In genomic region chr11:19871531-19871930, GRCh38 we compare ENCODE assay signal across 19 cellular contexts.
DNase-seq lines count a peak whose midpoint lies in the region; ATAC-seq and TF ChIP-seq lines count a peak whose summit lies in the region.
"Had no signal": no experiment of that assay in that cellular context is flagged by ENCODE, and none has a peak within 500 bp of the region (broad histone marks: within the 10 kb centered on the region; RNA-seq: fewer than 3 reads in every experiment).

No MANE protein-coding gene starts in this region.

- H3K4me3 ChIP-seq in brain microvascular endothelial cell (ENCODE audit: low read depth, low read length) (no peak overlapping the region), spleen (no peak overlapping the region)
- H3K4me3 ChIP-seq: HAP-1 had no signal

- H3K27me3 ChIP-seq in H9 (ENCODE audit: insufficient read depth, low read length) (no peaks in the 10 kb centered on the region), brain microvascular endothelial cell (replicated peaks) (no peaks in the 10 kb centered on the region), spleen (replicated peaks in 1 of 7) (no peaks in the 10 kb centered on the region)
- H3K27me3 ChIP-seq: BE2C had no signal

- H3K27me3 Mint-ChIP-seq in H9 (ENCODE audit: low read depth) (no peaks in the 10 kb centered on the region), mesothelial cell of epicardium (ENCODE audit: low read depth) (no peaks in the 10 kb centered on the region)
- H3K27me3 Mint-ChIP-seq: CD4-positive, CD25-positive, alpha-beta regulatory T cell had no signal

- H3K9me3 ChIP-seq in H9 (ENCODE audit: control insufficient read depth, low read depth, low read length) (no peaks in the 10 kb centered on the region), spleen (no peaks in the 10 kb centered on the region)
- H3K9me3 ChIP-seq: BE2C, HAP-1 had no signal

- H3K36me3 Mint-ChIP-seq in H9 (ENCODE audit: insufficient read depth in 1 of 3, low read depth in 3 of 3) (peaks cover 0 to 13% (median 10%) of the 10 kb centered on the region in 3 experiments; a peak in 5 of 7 replicates), mesothelial cell of epicardium (no peaks in the 10 kb centered on the region)
- H3K36me3 Mint-ChIP-seq: CD4-positive, CD25-positive, alpha-beta regulatory T cell; CD8-positive, alpha-beta memory T cell had no signal

- no peak for TF ChIP-seq CTCF in H9 (conservative IDR thresholded peaks at IDR 0.05)
- no peak for TF ChIP-seq CTCF in mesothelial cell of epicardium (IDR thresholded peaks at IDR 0.05; ENCODE audit: unreplicated experiment)
- TF ChIP-seq CTCF in brain microvascular endothelial cell (IDR thresholded peaks at IDR 0.05; ENCODE audit: low read depth, low read length, missing control alignments), result no peak
- no peak for TF ChIP-seq CTCF in spleen (IDR thresholded peaks at IDR 0.05 in 8 of 11, conservative IDR thresholded peaks at IDR 0.05 in 3 of 11)

- H3K4me2 ChIP-seq in H9 (ENCODE audit: insufficient read depth, insufficient read length, low read length), result no peak overlapping the region

- in situ Hi-C loops in G401 (cut with HindIII; ENCODE audit: low sequenced_read_pairs), result no loop called here
- in situ Hi-C loops in brain microvascular endothelial cell (cut with HindIII; ENCODE audit: low pct_ligation_motif_present, low sequenced_read_pairs), result no loop called here

- H2BK5ac ChIP-seq in H9 (ENCODE audit: insufficient read length, low read length), result no peak overlapping the region

- no peak overlapping the region for H2AK5ac ChIP-seq in H9 (ENCODE audit: insufficient read length, low read length)

- no peak overlapping the region for H3K18ac ChIP-seq in H9 (ENCODE audit: insufficient read length, low read depth, low read length)

- no peak overlapping the region for H3K27ac ChIP-seq in H9 (ENCODE audit: insufficient read length, low read depth, low read length)
- H3K27ac ChIP-seq in brain microvascular endothelial cell, result no peak overlapping the region
- no peak overlapping the region for H3K27ac ChIP-seq in spleen

- no peaks in the 10 kb centered on the region for H4K20me1 ChIP-seq in H9 (ENCODE audit: control insufficient read depth, insufficient read depth, insufficient read length)

- ATAC-seq in HG02970 (IDR thresholded peaks at IDR 0.05; ENCODE audit: low FRiP score, unreplicated experiment) (no peak), GM19452 (IDR thresholded peaks at IDR 0.05; ENCODE audit: unreplicated experiment) (no peak)

- no peak overlapping the region for H2AFZ ChIP-seq in H9 (ENCODE audit: low read length)

- no peak overlapping the region for H3K4me3 Mint-ChIP-seq in H9
- no peak overlapping the region for H3K4me3 Mint-ChIP-seq in mesothelial cell of epicardium
- H3K4me3 Mint-ChIP-seq: CD4-positive, CD25-positive, alpha-beta regulatory T cell; CD8-positive, alpha-beta memory T cell had no signal

- H3K23ac ChIP-seq in H9 (ENCODE audit: insufficient read length, low read depth, low read length), result no peak overlapping the region

- H3K9ac ChIP-seq in H9 (ENCODE audit: extremely low read depth, insufficient read length, low read length), result no peak overlapping the region

- peak; percentile 88 for DNase-seq in G401 (ENCODE audit: low spot score)
- no peak for DNase-seq in H9
- DNase-seq in cerebellar nuclear complex (lab: John Stamatoyannopoulos, UW), result peak; percentile 60 to 69
- no peak for DNase-seq in mesothelial cell of epicardium (ENCODE audit: low spot score in 2 of 2, unreplicated experiment in 2 of 2)
- DNase-seq in brain microvascular endothelial cell, result no peak
- no peak for DNase-seq in spleen
- DNase-seq: ACHN; BE2C; CD4-positive, CD25-positive, alpha-beta regulatory T cell; CD8-positive, alpha-beta memory T cell; COR-L47; DMS 273 treated with DMSO at 0.1 percent for 48 hours; DMS53; DND-41; EL; GOT3 had no signal

- no peak overlapping the region for H2BK20ac ChIP-seq in H9 (ENCODE audit: low read depth, low read length, poor library complexity, severe bottlenecking)

- H2BK120ac ChIP-seq in H9 (ENCODE audit: low read depth, low read length, poor library complexity, severe bottlenecking), result no peak overlapping the region

- H3K4me1 Mint-ChIP-seq in H9 (peaks cover 61 to 68% of the 10 kb centered on the region in 2 experiments), mesothelial cell of epicardium (peaks cover 13% of the 10 kb centered on the region)
- H3K4me1 Mint-ChIP-seq: CD4-positive, CD25-positive, alpha-beta regulatory T cell; CD8-positive, alpha-beta memory T cell had no signal

- no peaks in the 10 kb centered on the region for H3K79me1 ChIP-seq in H9 (ENCODE audit: insufficient read depth, low read depth, low read length, poor library complexity, severe bottlenecking)

- no peak overlapping the region for H3K14ac ChIP-seq in H9 (ENCODE audit: insufficient read depth, low read length)

- no peak overlapping the region for H3K56ac ChIP-seq in H9 (ENCODE audit: insufficient read length, low read depth, low read length)

- no peak overlapping the region for H3T11ph ChIP-seq in H9 (ENCODE audit: low read length)

- no peak overlapping the region for H4K91ac ChIP-seq in H9 (ENCODE audit: insufficient read length, low read depth, low read length)

- H2BK15ac ChIP-seq in H9 (ENCODE audit: low read depth, low read length), result no peak overlapping the region

- H3K36me3 ChIP-seq in brain microvascular endothelial cell (replicated peaks), result no peaks in the 10 kb centered on the region
- H3K36me3 ChIP-seq in spleen, result no peaks in the 10 kb centered on the region
- H3K36me3 ChIP-seq: BE2C, HAP-1 had no signal

- TF ChIP-seq POLR2A in spleen (IDR thresholded peaks at IDR 0.05), result no peak

- H3K23me2 ChIP-seq in H9 (ENCODE audit: insufficient read length, low read depth, low read length, poor library complexity, severe bottlenecking), result no peaks in the 10 kb centered on the region

- H3K9me3 Mint-ChIP-seq in H9 (no peaks in the 10 kb centered on the region; a peak in 1 of 5 replicates), mesothelial cell of epicardium (no peaks in the 10 kb centered on the region)
- H3K9me3 Mint-ChIP-seq: CD4-positive, CD25-positive, alpha-beta regulatory T cell; CD8-positive, alpha-beta memory T cell had no signal

- no peak overlapping the region for H4K5ac ChIP-seq in H9 (ENCODE audit: insufficient read length, low read depth, low read length)

- no peak overlapping the region for H3K4ac ChIP-seq in H9 (ENCODE audit: low read depth, low read length)

- H2BK12ac ChIP-seq in H9 (ENCODE audit: insufficient read length, low read depth, low read length), result no peak overlapping the region

- no CpG with 5 or more reads among the region's 8 CpGs for WGBS in H9 (ENCODE audit: extremely low coverage, insufficient read length, low lambda C conversion rate)
- WGBS in spleen, 5 donors, result 71 to 80% (median 79%) methylated on average over 8 of the region's 8 CpGs

- H3K4me1 ChIP-seq in H9 (ENCODE audit: insufficient read depth, low read length) (peaks cover 21% of the 10 kb centered on the region), spleen (no peaks in the 10 kb centered on the region)
- H3K4me1 ChIP-seq: BE2C, HAP-1 had no signal

- no peaks in the 10 kb centered on the region for H3K79me2 ChIP-seq in H9 (ENCODE audit: insufficient read depth, low read length)

- peak overlapping the region in 2 of 3 experiments; percentile 47 to 84; a peak in 4 of 7 replicates for H3K27ac Mint-ChIP-seq in H9
- H3K27ac Mint-ChIP-seq in mesothelial cell of epicardium, result peak overlapping the region; percentile 21
- H3K27ac Mint-ChIP-seq: CD4-positive, CD25-positive, alpha-beta regulatory T cell; CD8-positive, alpha-beta memory T cell had no signal

- no peak overlapping the region for H4K8ac ChIP-seq in H9 (replicated peaks; ENCODE audit: insufficient read length, low read depth, low read length)

- intact Hi-C loops in spleen (cut with DNase I; ENCODE audit: low total_unique reads), result no loop called here

Comparison
In these comparisons a context has a peak if more than half of its experiments do, and no peak if none do; other contexts are left out.
1. DNase-seq: peak in G401 (single experiment) and cerebellar nuclear complex (2 of 2); none in H9 (single experiment), mesothelial cell of epicardium (0 of 2), brain microvascular endothelial cell (single experiment) and spleen (single experiment).